1 cellular context compared by ENCODE assay signal in genomic region chrX:41863343-41864203, GRCh38.
TF ChIP-seq lines count a peak whose summit lies in the region.

No MANE protein-coding gene starts in this region.

TF ChIP-seq in HCT116, 20 proteins besides CTCF, POLR2A, EP300 and RAD21:
- TF ChIP-seq ZBTB33 (IDR thresholded peaks at IDR 0.05; ENCODE audit: extremely low read depth, insufficient replicate concordance, low read length) (no peak), ZNF274 (IDR thresholded peaks at IDR 0.05; ENCODE audit: low read depth, low read length) (no peak), CEBPB (IDR thresholded peaks at IDR 0.05; ENCODE audit: low read depth) (no peak), EZH2phosphoT487 (IDR thresholded peaks at IDR 0.05; ENCODE audit: borderline replicate concordance) (no peak), SIN3A (IDR thresholded peaks at IDR 0.05; ENCODE audit: low read depth) (no peak), ATF3 (IDR thresholded peaks at IDR 0.05) (no peak), SRF (IDR thresholded peaks at IDR 0.05; ENCODE audit: low read depth) (no peak)
